8 cellular contexts compared by ENCODE assay signal in the genomic region with DNA sequence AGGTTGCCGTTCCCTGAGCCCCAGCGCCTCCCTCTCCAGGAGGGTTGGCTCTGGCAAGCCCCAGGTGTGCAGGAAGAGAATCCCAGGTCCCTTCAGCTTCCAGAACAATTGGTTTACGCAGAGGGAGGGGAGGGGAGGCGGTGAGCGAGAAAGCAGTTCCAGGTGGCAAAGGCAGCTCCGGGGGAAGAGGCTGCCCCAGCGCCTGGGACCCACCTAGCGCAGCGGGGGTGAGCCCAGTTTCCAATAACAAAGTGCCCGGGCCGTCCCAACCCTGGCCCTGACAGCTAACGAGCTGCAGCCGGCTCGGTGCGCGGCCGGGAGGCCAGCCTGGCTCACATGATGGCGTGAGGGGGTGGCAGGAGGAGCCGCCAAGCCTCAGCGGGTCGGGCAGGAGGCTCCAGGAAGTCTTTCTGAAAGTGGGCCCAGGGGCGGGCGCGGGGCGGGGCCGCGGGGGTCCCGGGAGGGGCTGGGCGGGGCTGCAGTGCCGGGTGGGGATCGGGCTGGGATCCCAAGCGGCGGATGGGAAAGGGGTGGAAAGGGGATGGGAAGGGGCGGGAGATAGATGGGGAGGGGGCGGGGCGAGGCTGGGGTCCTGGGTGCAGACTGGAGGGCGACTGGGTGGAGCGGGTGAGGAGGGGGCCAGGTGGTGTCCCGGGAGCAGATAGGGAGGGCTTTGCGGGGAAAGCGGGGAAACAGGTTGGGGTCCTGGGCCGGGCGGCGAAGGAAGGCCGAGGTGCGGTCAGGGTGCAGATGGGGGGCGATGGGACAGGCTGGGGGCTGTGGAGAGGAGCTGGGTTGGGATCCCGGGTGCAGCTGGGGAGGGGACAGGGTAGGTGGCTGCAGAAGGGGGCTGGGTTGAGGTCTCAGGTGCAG. TPM values are rescaled to one million over a fixed set of nuclear protein-coding genes. Genes with fewer than 3 reads are reported as not detected.
DNase-seq lines count a peak whose midpoint lies in the region; ATAC-seq and TF ChIP-seq lines count a peak whose summit lies in the region.

No MANE protein-coding gene starts in this region.

- CTCF ChIA-PET in BJ (lab: Yijun Ruan, JAX) (interaction anchor here (0.6 to 1.9 kb wide), 5 partner anchors 24 to 64 kb away, joined by 3 to 8 read pairs (median 3); no protein-coding TSS in a partner anchor), IMR-90 (lab: Yijun Ruan, JAX) (interaction anchor here (1.0 to 2.9 kb wide), 3 partner anchors 23 to 188 kb away, joined by 3 to 6 read pairs (median 4); a partner anchor contains a TSS)

- TF ChIP-seq RAD21 in IMR-90 (IDR thresholded peaks at IDR 0.05; ENCODE audit: low read length), result no peak

- H4K8ac ChIP-seq in IMR-90 (ENCODE audit: low read depth in 2 of 2, low read length in 2 of 2), result peak overlapping the region; percentile 62 to 79; a peak in 3 of 4 replicates

- peak overlapping the region; percentile 33; the same call in 1 of the 2 replicates for H3K4me2 ChIP-seq in IMR-90 (ENCODE audit: low read depth, low read length)

- no peak overlapping the region; the same call in 1 of the 2 replicates for H3K56ac ChIP-seq in IMR-90 (ENCODE audit: extremely low read depth, insufficient read depth, low read length)

- H3K27me3 Mint-ChIP-seq in activated naive CD8-positive, alpha-beta T cell treated with anti-CD3 and anti-CD28 coated beads, Interleukin-2, amount 10 ng/mL, durations not matched to agents 7 days and 5 days, result no peaks in the 10 kb centered on the region

- peak overlapping the region; percentile 64 for H3K9ac ChIP-seq in IMR-90 (ENCODE audit: low read depth, low read length)

- peak overlapping the region; percentile 5; the same call in 1 of the 2 replicates for H3K23ac ChIP-seq in IMR-90 (ENCODE audit: low read depth, low read length)

- peaks cover 24% of the 10 kb centered on the region for H3K4me1 ChIP-seq in IMR-90 (ENCODE audit: control insufficient read depth, insufficient read depth, low read length)
- peaks cover 100% of the 10 kb centered on the region for H3K4me1 ChIP-seq in left ventricle myocardium inferior
- H3K4me1 ChIP-seq in ovary (ENCODE audit: insufficient read depth), result peaks cover 37% of the 10 kb centered on the region

- H3K9me3 Mint-ChIP-seq in activated naive CD8-positive, alpha-beta T cell treated with anti-CD3 and anti-CD28 coated beads, Interleukin-2, amount 10 ng/mL, durations not matched to agents 7 days and 5 days, result no peaks in the 10 kb centered on the region

- dilution Hi-C loops in IMR-90 (cut with HindIII; ENCODE audit: low sequenced_read_pairs, unreplicated experiment), result no loop called here

- H3K27ac ChIP-seq in IMR-90 (ENCODE audit: insufficient read depth, low read length), result peak overlapping the region; percentile 73
- peak overlapping the region; percentile 93 for H3K27ac ChIP-seq in left ventricle myocardium inferior (replicated peaks)
- H3K27ac ChIP-seq in ovary, result peak overlapping the region; percentile 15 to 93

- intact Hi-C loops in IMR-90 (cut with micrococcal nuclease), result no loop called here
- intact Hi-C loops in left ventricle myocardium inferior (cut with micrococcal nuclease), result no loop called here
- intact Hi-C loops in ovary (cut with DNase I), result loop anchor here in 3 of 4 donors (5.0 to 10.0 kb wide), 4 partner anchors 38 to 120 kb away; no protein-coding TSS in a partner anchor

- TF ChIP-seq CTCF in BJ (IDR thresholded peaks at IDR 0.05; ENCODE audit: insufficient read depth, low read depth, low read length) (no peak), IMR-90 (conservative IDR thresholded peaks at IDR 0.05; ENCODE audit: low read depth, low read length) (no peak), left ventricle myocardium inferior (IDR thresholded peaks at IDR 0.05; ENCODE audit: borderline replicate concordance) (no peak), ovary (IDR thresholded peaks at IDR 0.05) (no peak), GM13977 (IDR thresholded peaks at IDR 0.05; ENCODE audit: extremely low read depth, insufficient read depth, missing control alignments) (no peak)

- peaks cover 3% of the 10 kb centered on the region; the same call in 1 of the 2 replicates for H3K9me1 ChIP-seq in IMR-90 (ENCODE audit: insufficient read depth, low read length)

- peaks cover 48% of the 10 kb centered on the region for H3K4me1 Mint-ChIP-seq in activated naive CD8-positive, alpha-beta T cell treated with anti-CD3 and anti-CD28 coated beads, Interleukin-2, amount 10 ng/mL, durations not matched to agents 7 days and 5 days

- TF ChIP-seq POLR2A in IMR-90 (IDR thresholded peaks at IDR 0.05; ENCODE audit: low read depth, low read length) (peak; percentile 36; the same call in 1 of the 2 replicates), ovary (IDR thresholded peaks at IDR 0.05) (no peak)

- H4K91ac ChIP-seq in IMR-90 (ENCODE audit: insufficient read depth, low read depth, low read length), result peak overlapping the region; percentile 86

- H3K36me3 Mint-ChIP-seq in activated naive CD8-positive, alpha-beta T cell treated with anti-CD3 and anti-CD28 coated beads, Interleukin-2, amount 10 ng/mL, durations not matched to agents 7 days and 5 days, result peaks cover 29% of the 10 kb centered on the region

- DNase-seq in BJ (ENCODE audit: low read depth), result no peak
- peak; percentile 59 for DNase-seq in IMR-90
- DNase-seq in activated naive CD8-positive, alpha-beta T cell treated with anti-CD3 and anti-CD28 coated beads, Interleukin-2, amount 10 ng/mL, durations not matched to agents 7 days and 5 days, result peak; percentile 53
- DNase-seq in left ventricle myocardium inferior, result peak; percentile 80
- DNase-seq in ovary, result peak; percentile 69 to 87 (median 85)
- DNase-seq in cerebellum (ENCODE audit: low spot score), result no peak
- no peak for DNase-seq in GM13977 (ENCODE audit: low spot score)

- peak overlapping the region; percentile 89 for H3K27ac Mint-ChIP-seq in activated naive CD8-positive, alpha-beta T cell treated with anti-CD3 and anti-CD28 coated beads, Interleukin-2, amount 10 ng/mL, durations not matched to agents 7 days and 5 days

- no peak for TF ChIP-seq EP300 in ovary (IDR thresholded peaks at IDR 0.05)

- in situ Hi-C loops in IMR-90 (cut with MboI; ENCODE audit: low sequenced_read_pairs) (no loop called here), GM13977 (cut with MboI; ENCODE audit: low pct_unique_long_range_greater_than_20kb, low sequenced_read_pairs, unreplicated experiment) (no loop called here)

- H3K14ac ChIP-seq in IMR-90 (replicated peaks; ENCODE audit: low read depth, low read length), result no peak overlapping the region; the same call in 1 of the 2 replicates

- H4K5ac ChIP-seq in IMR-90 (ENCODE audit: low read depth, low read length), result peak overlapping the region; percentile 26

- H2AK5ac ChIP-seq in IMR-90 (ENCODE audit: low read depth, low read length), result peak overlapping the region; percentile 79

- peak overlapping the region; percentile 82 for H2AFZ ChIP-seq in IMR-90 (replicated peaks; ENCODE audit: low read length, poor library complexity)

- peak overlapping the region; percentile 38 for H2BK20ac ChIP-seq in IMR-90 (ENCODE audit: low read depth, low read length)

- no peaks in the 10 kb centered on the region for H3K9me3 ChIP-seq in IMR-90 (ENCODE audit: control insufficient read depth, insufficient read depth, low read length)
- H3K9me3 ChIP-seq in left ventricle myocardium inferior (replicated peaks), result no peaks in the 10 kb centered on the region
- no peaks in the 10 kb centered on the region for H3K9me3 ChIP-seq in ovary

- peaks cover 4 to 6% of the 10 kb centered on the region in 2 experiments; a peak in 2 of 4 replicates for H3K79me1 ChIP-seq in IMR-90 (ENCODE audit: low read depth in 1 of 2, low read length in 2 of 2)

- no peaks in the 10 kb centered on the region; the same call in 1 of the 2 replicates for H4K20me1 ChIP-seq in IMR-90 (ENCODE audit: insufficient read depth, low read length)

- no TSS peak for BruUV-seq in IMR-90 (replicated peaks; lab: Mats Ljungman, UMichigan)

- peak overlapping the region; percentile 81 for H3K4me3 Mint-ChIP-seq in activated naive CD8-positive, alpha-beta T cell treated with anti-CD3 and anti-CD28 coated beads, Interleukin-2, amount 10 ng/mL, durations not matched to agents 7 days and 5 days

- H2BK5ac ChIP-seq in IMR-90 (ENCODE audit: low read depth, low read length, poor library complexity, severe bottlenecking), result peak overlapping the region; percentile 80

- peak overlapping the region; percentile 27 for H3K4me3 ChIP-seq in BJ (ENCODE audit: low read depth, low read length)
- no peak overlapping the region for H3K4me3 ChIP-seq in IMR-90 (ENCODE audit: insufficient read depth, low read depth, low read length)
- H3K4me3 ChIP-seq in left ventricle myocardium inferior, result peak overlapping the region; percentile 54
- H3K4me3 ChIP-seq in ovary, result peak overlapping the region; percentile 21

- H2BK15ac ChIP-seq in IMR-90 (ENCODE audit: low read depth, low read length), result peak overlapping the region; percentile 0; the same call in 1 of the 3 replicates

- WGBS in IMR-90 (ENCODE audit: extremely low coverage in 2 of 2, insufficient read length in 1 of 2), 2 experiments, result 18% methylated on average over 18 of the region's 48 CpGs; no CpG with 5 or more reads in 1 of the 2 experiments
- WGBS in ovary, 3 donors, result 6 to 9% (median 8%) methylated on average over 40 to 48 of the region's 48 CpGs

- peak overlapping the region; percentile 87 for H3K4ac ChIP-seq in IMR-90 (ENCODE audit: low read depth, low read length)

- H2AK9ac ChIP-seq in IMR-90 (replicated peaks; ENCODE audit: low read depth, low read length, poor library complexity), result peak overlapping the region; percentile 60

- POLR2A ChIA-PET in BJ (lab: Charles Lee) (interaction anchor here (0.7 to 2.0 kb wide), 6 partner anchors 23 to 327 kb away, joined by 4 to 14 read pairs (median 4); a partner anchor contains a TSS), IMR-90 (lab: Charles Lee; ENCODE audit: unreplicated experiment) (interaction anchor here (0.6 kb wide), 2 partner anchors 150 to 192 kb away, joined by 3 to 4 read pairs; no protein-coding TSS in a partner anchor)
- POLR2A ChIA-PET in activated naive CD8-positive, alpha-beta T cell treated with anti-CD3 and anti-CD28 coated beads, Interleukin-2, amount 10 ng/mL, durations not matched to agents 7 days and 5 days (lab: Charles Lee), result interaction anchor here (0.8 to 1.7 kb wide), 5 partner anchors 9 to 85 kb away, joined by 3 to 9 read pairs (median 5); no protein-coding TSS in a partner anchor

- peak overlapping the region; percentile 68 for H3K18ac ChIP-seq in IMR-90 (ENCODE audit: low read depth, low read length)

- peak overlapping the region; percentile 89 for H2BK120ac ChIP-seq in IMR-90 (ENCODE audit: low read depth, low read length)

- peak; percentile 22 for ATAC-seq in IMR-90 (ENCODE audit: low read depth)
- peak; percentile 71 for ATAC-seq in activated naive CD8-positive, alpha-beta T cell treated with anti-CD3 and anti-CD28 coated beads, Interleukin-2, amount 10 ng/mL, durations not matched to agents 7 days and 5 days (ENCODE audit: low read depth)
- no peak for ATAC-seq in GM21825 (IDR thresholded peaks at IDR 0.05; ENCODE audit: unreplicated experiment)

- H3K27me3 ChIP-seq in BJ (ENCODE audit: control insufficient read depth, insufficient read depth, low read length) (no peaks in the 10 kb centered on the region), IMR-90 (ENCODE audit: control insufficient read depth, insufficient read depth, low read length) (no peaks in the 10 kb centered on the region), left ventricle myocardium inferior (ENCODE audit: low read depth) (no peaks in the 10 kb centered on the region), ovary (no peaks in the 10 kb centered on the region)

- peaks cover 30% of the 10 kb centered on the region for H3K36me3 ChIP-seq in BJ (ENCODE audit: control insufficient read depth, insufficient read depth, low read length)
- H3K36me3 ChIP-seq in IMR-90 (ENCODE audit: control insufficient read depth, insufficient read depth, low read length), result no peaks in the 10 kb centered on the region; the same call in 1 of the 2 replicates
- H3K36me3 ChIP-seq in left ventricle myocardium inferior, result peaks cover 8% of the 10 kb centered on the region
- H3K36me3 ChIP-seq in ovary, result no peaks in the 10 kb centered on the region

RNA-seq across cellular contexts. Expression of a gene that starts 22.8 kb away (rescaled TPM):
- polyA plus RNA-seq in BJ (2011; rRNA removed) (188 and 224 TPM in 2 replicates), IMR-90 (2012; rRNA removed) (10.2 and 11.2 TPM in 2 replicates), ovary (10 to 100 TPM; 32.5 to 33.8 TPM)
- 379 and 720 TPM in 2 replicates for polyA minus RNA-seq in BJ (2011; rRNA and poly(A)+ RNA removed)
- total RNA-seq in IMR-90 (2012; rRNA removed) (11.4 and 14.5 TPM in 2 replicates), left ventricle myocardium inferior (89.7 TPM), ovary (10 to 100 TPM; 25.8 to 92.3 (median 57.8) TPM), cerebellum (23.6 TPM)
- polyA plus RNA-seq in IMR-90 (2012; cell fraction: cytosol; rRNA removed), result 9.9 and 24.8 TPM in 2 replicates
- 16.2 and 25.0 TPM in 2 replicates for polyA plus RNA-seq in IMR-90 (2012; cell fraction: nucleus; rRNA removed; ENCODE audit: low replicate concordance)
- 100 to 1,000 TPM; 105 to 109 TPM for total RNA-seq in activated naive CD8-positive, alpha-beta T cell treated with anti-CD3 and anti-CD28 coated beads, Interleukin-2, amount 10 ng/mL, durations not matched to agents 7 days and 5 days

RNA-seq across cellular contexts. Expression of a gene that starts 48.7 kb away (rescaled TPM):
- 0.20 and 0.21 TPM in 2 replicates for polyA plus RNA-seq in BJ (2011; rRNA removed)
- not detected in 2 replicates for polyA minus RNA-seq in BJ (2011; rRNA and poly(A)+ RNA removed)
- not detected in 2 replicates for total RNA-seq in IMR-90 (2012; rRNA removed)
- polyA plus RNA-seq in IMR-90 (2012; rRNA removed), result not detected in 2 replicates
- polyA plus RNA-seq in IMR-90 (2012; cell fraction: cytosol; rRNA removed), result not detected in 2 replicates
- polyA plus RNA-seq in IMR-90 (2012; cell fraction: nucleus; rRNA removed; ENCODE audit: low replicate concordance), result 0.10 TPM in 1 of 2 replicates, not detected in the other
- total RNA-seq in activated naive CD8-positive, alpha-beta T cell treated with anti-CD3 and anti-CD28 coated beads, Interleukin-2, amount 10 ng/mL, durations not matched to agents 7 days and 5 days, result not detected
- total RNA-seq in left ventricle myocardium inferior, result not detected
- not detected for total RNA-seq in ovary
- under 1 TPM in 1 of 2 donors, not detected in 1; 0.38 TPM for polyA plus RNA-seq in ovary
- total RNA-seq in cerebellum, result not detected

Comparison
In these comparisons a context has a peak if more than half of its experiments do, and no peak if none do; other contexts are left out.
1. DNase-seq: peak in IMR-90 (single experiment), activated naive CD8-positive, alpha-beta T cell treated with anti-CD3 and anti-CD28 coated beads, Interleukin-2, amount 10 ng/mL, durations not matched to agents 7 days and 5 days (single experiment), left ventricle myocardium inferior (single experiment) and ovary (5 of 5); none in BJ (single experiment), cerebellum (single experiment) and GM13977 (single experiment).
2. intact Hi-C loops: an anchor here in ovary (5.0 to 10.0 kb wide); none called in IMR-90 and left ventricle myocardium inferior.
3. Peak in every context shown above with its lines, with median percentiles within 50 percentile points of each other: H3K27ac ChIP-seq.